ENCODE assay signal across 8 cellular contexts in the genomic region with DNA sequence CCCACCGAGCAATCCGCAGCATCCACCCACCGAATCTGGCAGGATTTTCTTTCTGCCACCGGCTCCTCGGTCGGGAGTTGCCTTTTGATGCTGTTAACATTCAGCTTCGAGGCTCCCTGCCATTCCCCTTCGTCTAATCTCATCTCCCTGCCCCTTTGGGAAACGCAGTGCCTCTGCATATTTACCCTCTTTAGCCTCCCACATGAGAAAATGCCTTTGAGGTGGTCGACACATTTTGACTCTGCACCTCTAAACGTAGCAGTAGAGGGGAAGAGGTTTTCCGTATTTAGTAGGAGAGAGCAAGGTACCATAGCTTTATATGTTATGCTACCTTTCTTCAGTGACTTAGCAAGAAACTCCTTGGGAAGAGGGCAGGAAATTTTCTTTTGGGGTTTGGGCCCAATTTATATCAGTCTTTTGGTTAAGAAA. TPM values are rescaled to one million over a fixed set of nuclear protein-coding genes. Genes with fewer than 3 reads are reported as not detected.
DNase-seq lines count a peak whose midpoint lies in the region; ATAC-seq, FAIRE-seq and TF ChIP-seq lines count a peak whose summit lies in the region.

No MANE protein-coding gene starts in this region.

- TF ChIP-seq POLR2A in K562 (conservative IDR thresholded peaks at IDR 0.05): no peak

- peak overlapping the region; percentile 87 to 95 for H3K9ac ChIP-seq in K562 (ENCODE audit: insufficient read depth in 1 of 2, low read depth in 2 of 2, low read length in 2 of 2)

- peak overlapping the region; percentile 97 for H3K4me2 ChIP-seq in K562 (ENCODE audit: insufficient read depth, low read length)

- no peaks in the 10 kb centered on the region for H3K27me3 ChIP-seq in CD4-positive, alpha-beta T cell (ENCODE audit: control insufficient read depth, insufficient read depth, low read length)
- no peaks in the 10 kb centered on the region for H3K27me3 ChIP-seq in K562 (ENCODE audit: control insufficient read depth in 2 of 2, insufficient read depth in 2 of 2, low read length in 2 of 2)

- H3K36me3 Mint-ChIP-seq in CD4-positive, alpha-beta T cell (ENCODE audit: low read depth): peaks cover 26% of the 10 kb centered on the region
- H3K36me3 Mint-ChIP-seq in memory B cell: peaks cover 4% of the 10 kb centered on the region

- peaks cover 5 to 12% of the 10 kb centered on the region in 2 experiments; a peak in 4 of 5 replicates for H3K4me1 ChIP-seq in K562 (replicated peaks in 1 of 2; ENCODE audit: control insufficient read depth in 2 of 2, insufficient read depth in 2 of 2, low read length in 2 of 2)
- H3K4me1 ChIP-seq in urinary bladder (ENCODE audit: insufficient read depth): no peaks in the 10 kb centered on the region

- no peak for FAIRE-seq in K562 (lab: Jason Lieb, UNC)

- BruUV-seq in K562 (replicated peaks; lab: Mats Ljungman, UMichigan): no TSS peak

- no peaks in the 10 kb centered on the region for H3K9me3 Mint-ChIP-seq in CD4-positive, alpha-beta T cell
- H3K9me3 Mint-ChIP-seq in memory B cell: no peaks in the 10 kb centered on the region

- WGBS in K562 (ENCODE audit: insufficient coverage, low coverage, missing lambda C conversion rate): 0% methylated on average over 10 of the region's 12 CpGs
- under 1% methylated on average over 12 of the region's 12 CpGs for WGBS in urinary bladder

- H3K4me1 Mint-ChIP-seq in CD4-positive, alpha-beta T cell (ENCODE audit: low read depth): peaks cover 53% of the 10 kb centered on the region
- H3K4me1 Mint-ChIP-seq in memory B cell: peaks cover 33% of the 10 kb centered on the region

- H4K20me1 ChIP-seq in K562 (replicated peaks; ENCODE audit: control insufficient read depth, insufficient read depth, low read length): peaks cover 13% of the 10 kb centered on the region; the same call in 1 of the 2 replicates

- POLR2A ChIA-PET in CD4-positive, alpha-beta T cell (lab: Charles Lee): interaction anchor here (0.7 to 4.1 kb wide), 5 partner anchors 12 to 220 kb away, joined by 3 to 46 read pairs (median 6); a partner anchor contains a TSS
- POLR2A ChIA-PET in K562 (lab: Yijun Ruan, JAX): interaction anchor here (1.3 to 2.2 kb wide), 2 partner anchors 10 to 83 kb away, joined by 5 to 9 read pairs; a partner anchor contains a TSS

- TF ChIP-seq CTCF in CD4-positive, alpha-beta T cell (IDR thresholded peaks at IDR 0.05): no peak
- TF ChIP-seq CTCF in LNCaP clone FGC (IDR thresholded peaks at IDR 0.05; ENCODE audit: control insufficient read depth, extremely low read depth, insufficient read depth): no peak
- no peak for TF ChIP-seq CTCF in K562 (IDR thresholded peaks at IDR 0.05 in 2 of 3, conservative IDR thresholded peaks at IDR 0.05 in 1 of 3; ENCODE audit: insufficient read depth in 2 of 3, low read depth in 1 of 3, low read length in 3 of 3)

- in situ Hi-C loops in K562 (cut with MboI): no loop called here

- intact Hi-C loops in CD4-positive, alpha-beta T cell (cut with DNase I, micrococcal nuclease): loop anchor here (2.0 to 10.0 kb wide), 7 partner anchors 33 to 240 kb away; a partner anchor contains a TSS
- intact Hi-C loops in K562 (cut with micrococcal nuclease): loop anchor here (10.0 kb wide), 1 partner anchor 80 kb away; no protein-coding TSS in a partner anchor

- TF ChIP-seq RAD21 in K562 (CRISPR knock-in tag; conservative IDR thresholded peaks at IDR 0.05 in 1 of 2, IDR thresholded peaks at IDR 0.05 in 1 of 2): no peak

- DNase-seq in CD4-positive, alpha-beta T cell: peak in 1 of 10 experiments; percentile 23
- DNase-seq in LNCaP clone FGC (ENCODE audit: low read depth) (no peak), K562 (ENCODE audit: extremely low read depth in 1 of 4, low spot score in 3 of 4) (no peak), memory B cell (ENCODE audit: low spot score in 2 of 2) (no peak)

- peak overlapping the region; percentile 68; the same call in 1 of the 2 replicates for H2AFZ ChIP-seq in K562 (ENCODE audit: low read depth, low read length)

- H3K9me1 ChIP-seq in K562 (ENCODE audit: control insufficient read depth, insufficient read depth, low read length): no peaks in the 10 kb centered on the region

- H3K9me3 ChIP-seq in CD4-positive, alpha-beta T cell (ENCODE audit: control insufficient read depth, low read length): no peaks in the 10 kb centered on the region
- no peaks in the 10 kb centered on the region for H3K9me3 ChIP-seq in K562 (replicated peaks; ENCODE audit: control insufficient read depth, insufficient read depth, low read depth, low read length)

- H3K79me2 ChIP-seq in K562 (ENCODE audit: control insufficient read depth, insufficient read depth, low read length): peaks cover 58% of the 10 kb centered on the region

- H3K4me3 ChIP-seq in LNCaP clone FGC (ENCODE audit: low read depth, low read length): peak overlapping the region; percentile 92
- peak overlapping the region; percentile 96 for H3K4me3 ChIP-seq in K562
- H3K4me3 ChIP-seq in urinary bladder (ENCODE audit: low read depth, low read length): peak overlapping the region; percentile 83

- no peaks in the 10 kb centered on the region for H3K27me3 Mint-ChIP-seq in CD4-positive, alpha-beta T cell
- no peaks in the 10 kb centered on the region for H3K27me3 Mint-ChIP-seq in memory B cell

- ATAC-seq in CD4-positive, alpha-beta T cell (ENCODE audit: poor library complexity): no peak
- ATAC-seq in K562 (peak; percentile 3; the same call in 1 of the 3 replicates), memory B cell (ENCODE audit: low read depth) (no peak), GM19395 (IDR thresholded peaks at IDR 0.05; ENCODE audit: unreplicated experiment) (no peak), GM18498 (IDR thresholded peaks at IDR 0.05; ENCODE audit: unreplicated experiment) (no peak), GM21447 (IDR thresholded peaks at IDR 0.05; ENCODE audit: unreplicated experiment) (no peak)

- H3K36me3 ChIP-seq in K562 (ENCODE audit: control insufficient read depth, insufficient read depth, low read length): no peaks in the 10 kb centered on the region
- H3K36me3 ChIP-seq in urinary bladder (ENCODE audit: insufficient read depth): no peaks in the 10 kb centered on the region

- H3K4me3 Mint-ChIP-seq in CD4-positive, alpha-beta T cell: peak overlapping the region; percentile 99
- H3K4me3 Mint-ChIP-seq in memory B cell: peak overlapping the region; percentile 94

- peak overlapping the region; percentile 95 for H3K27ac ChIP-seq in CD4-positive, alpha-beta T cell (ENCODE audit: low read depth, low read length)
- H3K27ac ChIP-seq in K562 (ENCODE audit: extremely low read depth, low read depth, low read length) (peak overlapping the region; percentile 92), urinary bladder (ENCODE audit: low read depth) (no peak overlapping the region)

- CTCF ChIA-PET in CD4-positive, alpha-beta T cell (lab: Charles Lee): no interaction called here
- CTCF ChIA-PET in K562 (lab: Yijun Ruan, JAX; ENCODE audit: low intra/inter-chr PET ratio): no interaction called here

- H3K27ac Mint-ChIP-seq in CD4-positive, alpha-beta T cell: peak overlapping the region; percentile 87
- H3K27ac Mint-ChIP-seq in memory B cell: peak overlapping the region; percentile 93

- no peak for TF ChIP-seq EP300 in K562 (IDR thresholded peaks at IDR 0.05; ENCODE audit: low read length)

TF ChIP-seq in K562, 482 proteins besides CTCF, POLR2A, EP300 and RAD21:
- peak; percentile 32; the same call in 1 of the 2 replicates for TF ChIP-seq SP1 (CRISPR knock-in tag; IDR thresholded peaks at IDR 0.05)
- TF ChIP-seq MAZ (CRISPR knock-in tag; conservative IDR thresholded peaks at IDR 0.05 in 1 of 2, IDR thresholded peaks at IDR 0.05 in 1 of 2): no peak
- TF ChIP-seq ZNF384 (IDR thresholded peaks at IDR 0.05; ENCODE audit: low read depth, low read length): no peak
- TF ChIP-seq ZNF217 (CRISPR knock-in tag; IDR thresholded peaks at IDR 0.05): no peak
- no peak for TF ChIP-seq HOXB6 (CRISPR knock-in tag; IDR thresholded peaks at IDR 0.05; ENCODE audit: borderline replicate concordance)
- TF ChIP-seq TCF3 (CRISPR knock-in tag; IDR thresholded peaks at IDR 0.05): no peak
- TF ChIP-seq CHD1 (IDR thresholded peaks at IDR 0.05; ENCODE audit: low read length): peak; percentile 45

RNA-seq across cellular contexts. Expression of a gene that starts 1.2 kb away (rescaled TPM):
- total RNA-seq in CD4-positive, alpha-beta T cell: 100 to 1,000 TPM; 120 to 123 TPM
- 62.7 and 148 TPM in 2 replicates for total RNA-seq in K562 (2011; cell fraction: chromatin; rRNA removed; ENCODE audit: low replicate concordance)
- total RNA-seq in K562 (2011; cell fraction: nucleolus; rRNA removed): 24.2 and 29.3 TPM in 2 replicates
- 59.6 and 81.6 TPM in 2 replicates for total RNA-seq in K562 (2011; cell fraction: nucleoplasm; rRNA removed)
- 23.8 and 32.6 TPM in 2 replicates for total RNA-seq in K562 (2014; rRNA removed)
- 54.6 and 66.5 TPM in 2 replicates for total RNA-seq in K562 (2014; rRNA removed; fragmentation: Illumina TruSeq; extraction: Trizol)
- 45.0 and 48.2 TPM in 2 replicates for total RNA-seq in K562 (2015; rRNA removed; fragmentation: Illumina TruSeq; extraction: Trizol)
- 66.4 and 72.4 TPM in 2 replicates for total RNA-seq in K562 (2021)
- 46.8 and 55.2 TPM in 2 replicates for polyA plus RNA-seq in K562 (2011; rRNA removed)
- 14.9 and 28.2 TPM in 2 replicates for polyA plus RNA-seq in K562 (2011; cell fraction: cytosol; rRNA removed)
- polyA plus RNA-seq in K562 (2011; cell fraction: nucleus; rRNA removed): 28.5 and 44.1 TPM in 2 replicates
- 48.1 and 57.4 TPM in 2 replicates for polyA plus RNA-seq in K562 (2012)
- 40.2 and 48.8 TPM in 2 replicates for polyA plus RNA-seq in K562 (2014; fragmentation: Illumina TruSeq; extraction: Trizol)
- polyA plus RNA-seq in K562 (2014; fragmentation: Nextera tagmentation; extraction: Ambion mirVana): 10 to 100 TPM; 32.1 to 37.3 TPM
- 23.3 and 27.3 TPM in 2 replicates for polyA plus RNA-seq in K562 (2014; rRNA removed)
- 64.6 and 80.0 TPM in 2 replicates for polyA minus RNA-seq in K562 (2011; rRNA and poly(A)+ RNA removed)
- 25.8 and 42.9 TPM in 2 replicates for polyA minus RNA-seq in K562 (2011; cell fraction: cytosol; rRNA and poly(A)+ RNA removed)
- polyA minus RNA-seq in K562 (2011; cell fraction: nucleus; rRNA and poly(A)+ RNA removed): 10.2 and 16.9 TPM in 2 replicates
- total RNA-seq in urinary bladder: 210 TPM
- 56.4 TPM for polyA plus RNA-seq in urinary bladder
